ENCODE assay signal across 1 cellular context in the genomic region with DNA sequence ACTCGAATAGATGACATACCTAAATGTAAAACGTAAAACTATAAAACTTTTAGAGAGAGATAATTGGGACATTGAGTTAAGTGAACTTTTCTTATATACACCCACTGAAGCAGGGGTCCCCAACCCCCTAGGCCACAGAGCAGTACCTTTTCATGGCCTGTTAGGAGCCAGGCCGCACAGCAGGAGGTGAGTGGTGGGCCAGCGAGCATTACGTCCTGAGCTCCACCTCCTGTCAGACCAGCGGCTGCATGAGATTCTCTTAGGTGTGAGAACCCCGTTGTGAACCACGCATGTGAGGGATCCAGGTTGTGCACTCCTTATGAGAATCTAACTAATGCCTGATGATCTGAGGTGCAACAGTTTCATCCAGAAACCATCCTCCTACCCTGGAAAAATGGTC.
TF ChIP-seq lines count a peak whose summit lies in the region.

No MANE protein-coding gene starts in this region.

TF ChIP-seq in HepG2, 621 proteins besides CTCF, POLR2A, EP300 and RAD21 (continued from another document):
- no peak for TF ChIP-seq RAD51 (IDR thresholded peaks at IDR 0.05; ENCODE audit: borderline replicate concordance)
- no peak for TF ChIP-seq KDM5A (IDR thresholded peaks at IDR 0.05; ENCODE audit: borderline replicate concordance, low read length)
- TF ChIP-seq MTA3 (CRISPR knock-in tag; IDR thresholded peaks at IDR 0.05) = no peak
- TF ChIP-seq DNMT1 (CRISPR knock-in tag; IDR thresholded peaks at IDR 0.05) = no peak
- TF ChIP-seq ZFP82 (CRISPR knock-in tag; IDR thresholded peaks at IDR 0.05; ENCODE audit: borderline replicate concordance) = no peak
- no peak for TF ChIP-seq ZNF10 (CRISPR knock-in tag; IDR thresholded peaks at IDR 0.05; ENCODE audit: borderline replicate concordance, low read depth)
- no peak for TF ChIP-seq GLI4 (CRISPR knock-in tag; IDR thresholded peaks at IDR 0.05; ENCODE audit: borderline replicate concordance)
- TF ChIP-seq NFIB (CRISPR knock-in tag; IDR thresholded peaks at IDR 0.05; ENCODE audit: borderline replicate concordance) = no peak
- TF ChIP-seq PAF1 (CRISPR knock-in tag; IDR thresholded peaks at IDR 0.05) = no peak
- TF ChIP-seq, protein P1, sequence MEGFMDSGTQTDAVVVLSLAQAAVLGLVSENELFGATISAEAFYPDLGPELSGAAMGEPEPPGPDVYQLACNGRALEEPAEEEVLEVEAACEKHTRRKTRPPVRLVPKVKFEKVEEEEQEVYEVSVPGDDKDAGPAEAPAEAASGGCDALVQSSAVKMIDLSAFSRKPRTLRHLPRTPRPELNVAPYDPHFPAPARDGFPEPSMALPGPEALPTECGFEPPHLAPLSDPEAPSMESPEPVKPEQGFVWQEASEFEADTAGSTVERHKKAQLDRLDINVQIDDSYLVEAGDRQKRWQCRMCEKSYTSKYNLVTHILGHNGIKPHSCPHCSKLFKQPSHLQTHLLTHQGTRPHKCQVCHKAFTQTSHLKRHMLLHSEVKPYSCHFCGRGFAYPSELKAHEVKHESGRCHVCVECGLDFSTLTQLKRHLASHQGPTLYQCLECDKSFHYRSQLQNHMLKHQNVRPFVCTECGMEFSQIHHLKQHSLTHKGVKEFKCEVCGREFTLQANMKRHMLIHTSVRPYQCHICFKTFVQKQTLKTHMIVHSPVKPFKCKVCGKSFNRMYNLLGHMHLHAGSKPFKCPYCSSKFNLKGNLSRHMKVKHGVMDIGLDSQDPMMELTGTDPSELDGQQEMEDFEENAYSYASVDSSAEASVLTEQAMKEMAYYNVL (CRISPR knock-in tag; IDR thresholded peaks at IDR 0.05; ENCODE audit: borderline replicate concordance) = no peak
- no peak for TF ChIP-seq HDAC2 (CRISPR knock-in tag; IDR thresholded peaks at IDR 0.05)
